Comparison of ENCODE assay signal across 19 cellular contexts in the genomic region with DNA sequence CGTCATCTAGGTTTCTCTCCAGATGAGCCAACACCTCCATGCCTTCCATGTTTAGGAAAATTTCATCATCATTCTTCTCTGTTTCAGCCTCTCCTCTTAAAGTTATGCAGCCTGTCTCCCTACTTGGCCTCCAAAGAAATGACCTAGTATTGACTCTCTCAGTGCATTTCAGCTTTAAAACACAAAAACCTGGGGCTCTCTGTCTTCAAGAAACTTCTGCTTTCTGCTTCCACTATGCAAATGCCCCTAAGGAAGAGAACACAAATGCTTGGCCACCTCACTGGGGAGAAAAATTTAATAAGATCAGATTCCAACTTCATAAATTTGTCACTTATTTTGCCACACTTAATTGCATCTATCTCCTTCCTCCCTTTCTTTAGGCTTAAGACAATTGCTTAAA.
"Had no signal": no experiment of that assay in that cellular context is flagged by ENCODE, and none has a peak within 500 bp of the region (broad histone marks: within the 10 kb centered on the region; RNA-seq: fewer than 3 reads in every experiment).

No MANE protein-coding gene starts in this region.

- DNase-seq: NCI-H1092; NCI-H1105 treated with DMSO at 0.1 percent for 48 hours; NCI-H1417 treated with DMSO at 0.1 percent for 48 hours; NCI-H146; NCI-H1694 treated with DMSO at 0.1 percent for 48 hours; NCI-H1930; NCI-H2081; NCI-H2107; NCI-H2227 treated with DMSO at 0.1 percent for 48 hours; NCI-H524; NCI-H526 treated with DMSO at 0.1 percent for 48 hours; NCI-H748 treated with DMSO at 0.1 percent for 48 hours; NK-92 treated with Interleukin-12 subunit alpha and Interleukin-12 subunit beta, amount 100 ng/mL, for 24 hours; PC-3; SHP77; SJCRH30 had no signal

- ATAC-seq: K562, Panc1, PC-3, SK-N-SH treated with all-trans-retinoic acid at 6 μM for 48 hours had no signal
